In the genomic region with DNA sequence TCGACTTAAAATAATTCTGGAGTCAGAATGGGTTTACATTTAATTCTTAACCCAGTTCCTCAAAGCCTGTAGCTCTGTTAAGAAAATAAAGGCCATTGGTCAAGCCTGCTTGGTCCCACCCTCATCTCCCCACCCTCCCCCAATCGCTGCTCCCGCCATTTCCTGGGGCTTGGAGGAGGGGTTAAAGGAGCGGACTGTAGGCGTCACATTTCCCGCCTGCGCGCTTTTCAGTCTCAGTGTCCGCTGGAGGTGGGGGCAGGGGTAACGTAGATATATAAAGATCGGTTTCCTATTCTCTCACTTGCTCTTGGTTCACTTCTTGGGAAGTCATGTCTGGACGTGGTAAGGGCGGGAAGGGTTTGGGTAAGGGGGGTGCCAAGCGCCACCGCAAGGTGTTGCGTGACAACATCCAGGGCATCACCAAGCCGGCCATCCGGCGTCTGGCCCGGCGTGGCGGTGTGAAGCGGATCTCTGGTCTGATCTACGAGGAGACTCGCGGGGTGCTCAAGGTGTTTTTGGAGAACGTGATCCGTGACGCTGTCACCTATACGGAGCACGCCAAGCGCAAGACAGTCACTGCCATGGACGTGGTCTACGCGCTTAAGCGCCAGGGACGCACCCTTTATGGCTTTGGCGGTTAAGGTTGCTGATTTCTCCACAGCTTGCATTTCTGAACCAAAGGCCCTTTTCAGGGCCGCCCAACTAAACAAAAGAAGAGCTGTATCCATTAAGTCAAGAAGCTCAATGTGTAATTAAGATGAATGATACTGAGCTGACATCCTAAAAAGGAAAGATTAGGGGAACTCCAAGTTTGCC, we compare ENCODE assay signal across 8 cellular contexts. TPM values are rescaled to one million over a fixed set of nuclear protein-coding genes. Genes with fewer than 3 reads are reported as not detected.
DNase-seq lines count a peak whose midpoint lies in the region; ATAC-seq and TF ChIP-seq lines count a peak whose summit lies in the region.

No MANE protein-coding gene starts in this region.

- no peak for TF ChIP-seq CTCF in KMS-11 (conservative IDR thresholded peaks at IDR 0.05; ENCODE audit: low read depth, low read length)

- H3K36me3 Mint-ChIP-seq in activated T-cell treated with anti-CD3 and anti-CD28 coated beads, Interleukin-2, amount 50 U/mL, for 4 hours (ENCODE audit: insufficient read depth): no peaks in the 10 kb centered on the region
- no peaks in the 10 kb centered on the region for H3K36me3 Mint-ChIP-seq in stimulated activated memory B cell treated with anti-CD40 and anti-IgM and Interleukin-4, amounts not matched to agents 10 μg/mL and 1 μg/mL and 100 μg/mL, for 72 hours

- H3K4me3 Mint-ChIP-seq in activated T-cell treated with anti-CD3 and anti-CD28 coated beads, Interleukin-2, amount 50 U/mL, for 4 hours: peak overlapping the region; percentile 90
- peak overlapping the region; percentile 96 for H3K4me3 Mint-ChIP-seq in stimulated activated memory B cell treated with anti-CD40 and anti-IgM and Interleukin-4, amounts not matched to agents 10 μg/mL and 1 μg/mL and 100 μg/mL, for 72 hours

- peak overlapping the region; percentile 53; the same call in 1 of the 2 replicates for H3K4me2 ChIP-seq in KMS-11

- no peaks in the 10 kb centered on the region for H3K36me3 ChIP-seq in KMS-11 (ENCODE audit: insufficient read depth)
- no peaks in the 10 kb centered on the region for H3K36me3 ChIP-seq in muscle layer of duodenum (ENCODE audit: control insufficient read depth in 1 of 2, insufficient read depth in 2 of 2, low read length in 2 of 2)

- H3K9me3 Mint-ChIP-seq in activated T-cell treated with anti-CD3 and anti-CD28 coated beads, Interleukin-2, amount 50 U/mL, for 4 hours: no peaks in the 10 kb centered on the region
- no peaks in the 10 kb centered on the region for H3K9me3 Mint-ChIP-seq in stimulated activated memory B cell treated with anti-CD40 and anti-IgM and Interleukin-4, amounts not matched to agents 10 μg/mL and 1 μg/mL and 100 μg/mL, for 72 hours

- H3K4me3 ChIP-seq in KMS-11 (IDR thresholded peaks at IDR 0.05; ENCODE audit: insufficient read depth, low read depth, low read length) (no peak overlapping the region), muscle layer of duodenum (ENCODE audit: low read depth in 1 of 2, low read length in 2 of 2) (peak overlapping the region; percentile 71 to 82)

- H2AFZ ChIP-seq in KMS-11 (ENCODE audit: low read depth): peak overlapping the region; percentile 36; the same call in 1 of the 2 replicates

- peaks cover 46% of the 10 kb centered on the region for H3K4me1 Mint-ChIP-seq in activated T-cell treated with anti-CD3 and anti-CD28 coated beads, Interleukin-2, amount 50 U/mL, for 4 hours (ENCODE audit: low read depth)
- peaks cover 25% of the 10 kb centered on the region for H3K4me1 Mint-ChIP-seq in stimulated activated memory B cell treated with anti-CD40 and anti-IgM and Interleukin-4, amounts not matched to agents 10 μg/mL and 1 μg/mL and 100 μg/mL, for 72 hours

- no peaks in the 10 kb centered on the region for H4K20me1 ChIP-seq in KMS-11 (ENCODE audit: insufficient read depth)

- DNase-seq in DMS53 (lab: John Stamatoyannopoulos, UW): peak; percentile 99
- peak; percentile 71 for DNase-seq in activated T-cell treated with anti-CD3 and anti-CD28 coated beads, Interleukin-2, amount 50 U/mL, for 4 hours

- H3K79me2 ChIP-seq in KMS-11 (ENCODE audit: insufficient read depth, low read depth): no peaks in the 10 kb centered on the region

- H3K9ac ChIP-seq in KMS-11: peak overlapping the region; percentile 70

- peaks cover 18% of the 10 kb centered on the region for H3K4me1 ChIP-seq in KMS-11 (ENCODE audit: low read depth, poor library complexity, severe bottlenecking)
- peaks cover 0 to 9% of the 10 kb centered on the region in 2 donors for H3K4me1 ChIP-seq in muscle layer of duodenum (ENCODE audit: control insufficient read depth in 1 of 2, insufficient read depth in 2 of 2, low read length in 2 of 2)

- H3K27ac ChIP-seq in KMS-11: peak overlapping the region; percentile 87
- peak overlapping the region; percentile 98 for H3K27ac ChIP-seq in muscle layer of duodenum (ENCODE audit: low read length)

- peak; percentile 47 for ATAC-seq in GM21737 (IDR thresholded peaks at IDR 0.05; ENCODE audit: unreplicated experiment)
- ATAC-seq in activated T-cell treated with anti-CD3 and anti-CD28 coated beads, Interleukin-2, amount 50 U/mL, for 4 hours: peak; percentile 56 to 64
- peak; percentile 76 for ATAC-seq in esophagus mucosa
- peak; percentile 88 for ATAC-seq in stimulated activated memory B cell treated with anti-CD40 and anti-IgM and Interleukin-4, amounts not matched to agents 10 μg/mL and 1 μg/mL and 100 μg/mL, for 72 hours

- H3K27me3 Mint-ChIP-seq in activated T-cell treated with anti-CD3 and anti-CD28 coated beads, Interleukin-2, amount 50 U/mL, for 4 hours (ENCODE audit: low read depth): no peaks in the 10 kb centered on the region
- H3K27me3 Mint-ChIP-seq in stimulated activated memory B cell treated with anti-CD40 and anti-IgM and Interleukin-4, amounts not matched to agents 10 μg/mL and 1 μg/mL and 100 μg/mL, for 72 hours: no peaks in the 10 kb centered on the region

- peak overlapping the region; percentile 98 for H3K27ac Mint-ChIP-seq in stimulated activated memory B cell treated with anti-CD40 and anti-IgM and Interleukin-4, amounts not matched to agents 10 μg/mL and 1 μg/mL and 100 μg/mL, for 72 hours

- no peaks in the 10 kb centered on the region for H3K9me3 ChIP-seq in muscle layer of duodenum (ENCODE audit: control insufficient read depth in 1 of 2, low read length in 2 of 2)

- no peaks in the 10 kb centered on the region for H3K27me3 ChIP-seq in KMS-11 (ENCODE audit: insufficient read depth, low read depth)
- H3K27me3 ChIP-seq in muscle layer of duodenum (ENCODE audit: low read depth, low read length): no peaks in the 10 kb centered on the region

TF ChIP-seq in PFSK-1, 5 proteins besides CTCF, POLR2A, EP300 and RAD21:
- peak; percentile 75; the same call in 1 of the 2 replicates for TF ChIP-seq TAF1 (IDR thresholded peaks at IDR 0.05; ENCODE audit: borderline replicate concordance, insufficient read depth, low read length)
- no peak for TF ChIP-seq FOXP2 (optimal IDR thresholded peaks at IDR 0.05; ENCODE audit: borderline replicate concordance, extremely low read depth, extremely low read length, insufficient read depth)
- TF ChIP-seq, protein P1, sequence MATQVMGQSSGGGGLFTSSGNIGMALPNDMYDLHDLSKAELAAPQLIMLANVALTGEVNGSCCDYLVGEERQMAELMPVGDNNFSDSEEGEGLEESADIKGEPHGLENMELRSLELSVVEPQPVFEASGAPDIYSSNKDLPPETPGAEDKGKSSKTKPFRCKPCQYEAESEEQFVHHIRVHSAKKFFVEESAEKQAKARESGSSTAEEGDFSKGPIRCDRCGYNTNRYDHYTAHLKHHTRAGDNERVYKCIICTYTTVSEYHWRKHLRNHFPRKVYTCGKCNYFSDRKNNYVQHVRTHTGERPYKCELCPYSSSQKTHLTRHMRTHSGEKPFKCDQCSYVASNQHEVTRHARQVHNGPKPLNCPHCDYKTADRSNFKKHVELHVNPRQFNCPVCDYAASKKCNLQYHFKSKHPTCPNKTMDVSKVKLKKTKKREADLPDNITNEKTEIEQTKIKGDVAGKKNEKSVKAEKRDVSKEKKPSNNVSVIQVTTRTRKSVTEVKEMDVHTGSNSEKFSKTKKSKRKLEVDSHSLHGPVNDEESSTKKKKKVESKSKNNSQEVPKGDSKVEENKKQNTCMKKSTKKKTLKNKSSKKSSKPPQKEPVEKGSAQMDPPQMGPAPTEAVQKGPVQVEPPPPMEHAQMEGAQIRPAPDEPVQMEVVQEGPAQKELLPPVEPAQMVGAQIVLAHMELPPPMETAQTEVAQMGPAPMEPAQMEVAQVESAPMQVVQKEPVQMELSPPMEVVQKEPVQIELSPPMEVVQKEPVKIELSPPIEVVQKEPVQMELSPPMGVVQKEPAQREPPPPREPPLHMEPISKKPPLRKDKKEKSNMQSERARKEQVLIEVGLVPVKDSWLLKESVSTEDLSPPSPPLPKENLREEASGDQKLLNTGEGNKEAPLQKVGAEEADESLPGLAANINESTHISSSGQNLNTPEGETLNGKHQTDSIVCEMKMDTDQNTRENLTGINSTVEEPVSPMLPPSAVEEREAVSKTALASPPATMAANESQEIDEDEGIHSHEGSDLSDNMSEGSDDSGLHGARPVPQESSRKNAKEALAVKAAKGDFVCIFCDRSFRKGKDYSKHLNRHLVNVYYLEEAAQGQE (IDR thresholded peaks at IDR 0.05; ENCODE audit: insufficient read depth in 1 of 2, low read depth in 2 of 2, low read length in 2 of 2): no peak
- TF ChIP-seq POLR2AphosphoS5 (IDR thresholded peaks at IDR 0.05; ENCODE audit: low read depth, low read length): peak; percentile 93
- TF ChIP-seq SIN3A (IDR thresholded peaks at IDR 0.05; ENCODE audit: borderline replicate concordance, insufficient read depth, low read length): no peak; the same call in 1 of the 2 replicates

RNA-seq across cellular contexts. Expression of a gene that starts 59.0 kb away (rescaled TPM):
- polyA plus RNA-seq in PFSK-1 (2012; ENCODE audit: insufficient read length, low read depth): 1.8 TPM
- total RNA-seq in activated T-cell treated with anti-CD3 and anti-CD28 coated beads, Interleukin-2, amount 50 U/mL, for 4 hours: 10 to 100 TPM in 2 of 3 donors, 1 to 10 TPM in 1; 9.3 to 14.5 (median 11.3) TPM
- total RNA-seq in esophagus mucosa: 7.2 TPM
